Comparison of ENCODE assay signal across 1 cellular context in the genomic region with DNA sequence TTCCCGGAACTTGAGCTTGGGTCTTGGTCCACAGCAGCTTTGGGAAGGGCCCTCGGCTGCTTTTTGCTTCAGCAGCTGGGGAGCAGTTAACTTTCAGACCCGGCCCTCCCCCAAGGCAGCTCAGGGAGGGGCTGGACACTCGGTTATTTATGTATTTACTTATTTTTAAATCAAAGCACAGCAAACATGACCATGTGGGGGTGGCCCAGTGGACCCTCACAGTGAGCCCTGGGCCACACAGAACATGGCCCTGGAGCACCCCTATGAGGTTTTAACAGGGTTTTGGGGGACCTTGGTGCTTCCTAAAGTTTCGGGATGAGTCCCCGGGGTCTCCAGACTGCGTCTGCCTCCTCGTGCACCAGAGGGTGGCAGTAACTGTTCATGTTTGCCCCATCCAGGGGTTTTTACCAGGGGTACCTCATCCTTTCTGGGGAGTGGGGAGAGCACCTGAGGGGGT.
TF ChIP-seq lines count a peak whose summit lies in the region.

No MANE protein-coding gene starts in this region.

TF ChIP-seq in A549, 52 proteins besides CTCF, POLR2A, EP300 and RAD21 (continued from another document):
- TF ChIP-seq, protein P1, sequence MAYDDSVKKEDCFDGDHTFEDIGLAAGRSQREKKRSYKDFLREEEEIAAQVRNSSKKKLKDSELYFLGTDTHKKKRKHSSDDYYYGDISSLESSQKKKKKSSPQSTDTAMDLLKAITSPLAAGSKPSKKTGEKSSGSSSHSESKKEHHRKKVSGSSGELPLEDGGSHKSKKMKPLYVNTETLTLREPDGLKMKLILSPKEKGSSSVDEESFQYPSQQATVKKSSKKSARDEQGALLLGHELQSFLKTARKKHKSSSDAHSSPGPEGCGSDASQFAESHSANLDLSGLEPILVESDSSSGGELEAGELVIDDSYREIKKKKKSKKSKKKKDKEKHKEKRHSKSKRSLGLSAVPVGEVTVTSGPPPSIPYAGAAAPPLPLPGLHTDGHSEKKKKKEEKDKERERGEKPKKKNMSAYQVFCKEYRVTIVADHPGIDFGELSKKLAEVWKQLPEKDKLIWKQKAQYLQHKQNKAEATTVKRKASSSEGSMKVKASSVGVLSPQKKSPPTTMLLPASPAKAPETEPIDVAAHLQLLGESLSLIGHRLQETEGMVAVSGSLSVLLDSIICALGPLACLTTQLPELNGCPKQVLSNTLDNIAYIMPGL (CRISPR knock-in tag; IDR thresholded peaks at IDR 0.05; ENCODE audit: borderline replicate concordance), result no peak
- no peak for TF ChIP-seq KDM5A (IDR thresholded peaks at IDR 0.05)
- TF ChIP-seq RNF2 (IDR thresholded peaks at IDR 0.05; ENCODE audit: borderline replicate concordance, low read depth), result no peak
- TF ChIP-seq EHMT2 (IDR thresholded peaks at IDR 0.05; ENCODE audit: low read depth), result no peak
- TF ChIP-seq CBX8 (IDR thresholded peaks at IDR 0.05), result no peak
- TF ChIP-seq, protein P2, sequence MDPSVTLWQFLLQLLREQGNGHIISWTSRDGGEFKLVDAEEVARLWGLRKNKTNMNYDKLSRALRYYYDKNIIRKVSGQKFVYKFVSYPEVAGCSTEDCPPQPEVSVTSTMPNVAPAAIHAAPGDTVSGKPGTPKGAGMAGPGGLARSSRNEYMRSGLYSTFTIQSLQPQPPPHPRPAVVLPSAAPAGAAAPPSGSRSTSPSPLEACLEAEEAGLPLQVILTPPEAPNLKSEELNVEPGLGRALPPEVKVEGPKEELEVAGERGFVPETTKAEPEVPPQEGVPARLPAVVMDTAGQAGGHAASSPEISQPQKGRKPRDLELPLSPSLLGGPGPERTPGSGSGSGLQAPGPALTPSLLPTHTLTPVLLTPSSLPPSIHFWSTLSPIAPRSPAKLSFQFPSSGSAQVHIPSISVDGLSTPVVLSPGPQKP (IDR thresholded peaks at IDR 0.05; ENCODE audit: low read depth, low read length), result no peak
- TF ChIP-seq ZC3H11A (IDR thresholded peaks at IDR 0.05), result no peak
- TF ChIP-seq, protein P3, sequence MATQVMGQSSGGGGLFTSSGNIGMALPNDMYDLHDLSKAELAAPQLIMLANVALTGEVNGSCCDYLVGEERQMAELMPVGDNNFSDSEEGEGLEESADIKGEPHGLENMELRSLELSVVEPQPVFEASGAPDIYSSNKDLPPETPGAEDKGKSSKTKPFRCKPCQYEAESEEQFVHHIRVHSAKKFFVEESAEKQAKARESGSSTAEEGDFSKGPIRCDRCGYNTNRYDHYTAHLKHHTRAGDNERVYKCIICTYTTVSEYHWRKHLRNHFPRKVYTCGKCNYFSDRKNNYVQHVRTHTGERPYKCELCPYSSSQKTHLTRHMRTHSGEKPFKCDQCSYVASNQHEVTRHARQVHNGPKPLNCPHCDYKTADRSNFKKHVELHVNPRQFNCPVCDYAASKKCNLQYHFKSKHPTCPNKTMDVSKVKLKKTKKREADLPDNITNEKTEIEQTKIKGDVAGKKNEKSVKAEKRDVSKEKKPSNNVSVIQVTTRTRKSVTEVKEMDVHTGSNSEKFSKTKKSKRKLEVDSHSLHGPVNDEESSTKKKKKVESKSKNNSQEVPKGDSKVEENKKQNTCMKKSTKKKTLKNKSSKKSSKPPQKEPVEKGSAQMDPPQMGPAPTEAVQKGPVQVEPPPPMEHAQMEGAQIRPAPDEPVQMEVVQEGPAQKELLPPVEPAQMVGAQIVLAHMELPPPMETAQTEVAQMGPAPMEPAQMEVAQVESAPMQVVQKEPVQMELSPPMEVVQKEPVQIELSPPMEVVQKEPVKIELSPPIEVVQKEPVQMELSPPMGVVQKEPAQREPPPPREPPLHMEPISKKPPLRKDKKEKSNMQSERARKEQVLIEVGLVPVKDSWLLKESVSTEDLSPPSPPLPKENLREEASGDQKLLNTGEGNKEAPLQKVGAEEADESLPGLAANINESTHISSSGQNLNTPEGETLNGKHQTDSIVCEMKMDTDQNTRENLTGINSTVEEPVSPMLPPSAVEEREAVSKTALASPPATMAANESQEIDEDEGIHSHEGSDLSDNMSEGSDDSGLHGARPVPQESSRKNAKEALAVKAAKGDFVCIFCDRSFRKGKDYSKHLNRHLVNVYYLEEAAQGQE (IDR thresholded peaks at IDR 0.05), result no peak
